In the genomic region with DNA sequence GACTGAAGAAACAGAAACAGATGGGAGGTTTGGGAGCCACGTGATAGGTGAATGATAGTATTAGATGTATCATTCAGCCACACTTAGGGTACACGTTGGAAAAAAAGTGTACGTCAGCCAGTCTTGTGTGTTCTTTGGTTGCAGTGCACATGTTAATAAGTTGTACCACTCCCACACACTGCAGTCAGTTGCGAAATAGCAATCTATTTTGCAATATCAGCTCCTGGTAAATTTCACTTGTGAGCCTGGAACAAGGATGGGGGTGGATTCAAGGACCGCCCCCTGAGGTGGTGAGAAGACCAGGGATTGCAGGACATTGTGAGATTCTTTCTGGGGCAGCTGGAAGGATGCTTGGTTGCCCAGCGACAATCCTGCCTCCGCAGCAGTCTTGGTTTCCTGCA, we compare ENCODE assay signal across 11 cellular contexts.
DNase-seq lines count a peak whose midpoint lies in the region; ATAC-seq and TF ChIP-seq lines count a peak whose summit lies in the region.
"Had no signal": no experiment of that assay in that cellular context is flagged by ENCODE, and none has a peak within 500 bp of the region (broad histone marks: within the 10 kb centered on the region; RNA-seq: fewer than 3 reads in every experiment).

No MANE protein-coding gene starts in this region.

- no peak for TF ChIP-seq CTCF in natural killer cell (IDR thresholded peaks at IDR 0.05)
- TF ChIP-seq CTCF in coronary artery (IDR thresholded peaks at IDR 0.05): no peak
- TF ChIP-seq CTCF in liver (IDR thresholded peaks at IDR 0.05; ENCODE audit: low read depth, low read length, missing input control): no peak

- no peaks in the 10 kb centered on the region for H3K36me3 ChIP-seq in liver (ENCODE audit: control insufficient read depth in 4 of 4, insufficient read depth in 3 of 4, low read depth in 1 of 4, low read length in 3 of 4)

- intact Hi-C loops in natural killer cell (cut with micrococcal nuclease): no loop called here

- peak overlapping the region; percentile 12 to 41 for H3K27ac Mint-ChIP-seq in natural killer cell
- no peak overlapping the region for H3K27ac Mint-ChIP-seq in natural killer cell treated with Interleukin-12 subunit alpha and Interleukin-12 subunit beta and Interleukin-15 and Interleukin-18, amount 100 ng/mL, for 72 hours
- H3K27ac Mint-ChIP-seq in stimulated activated naive B cell treated with anti-CD40 and anti-IgM and Interleukin-4, amounts not matched to agents 10 μg/mL and 1 μg/mL and 100 μg/mL, for 72 hours: no peak overlapping the region
- H3K27ac Mint-ChIP-seq: activated naive CD4-positive, alpha-beta T cell treated with anti-CD3 and anti-CD28 coated beads, Interleukin-2, amount 10 ng/mL, durations not matched to agents 7 days and 5 days; effector memory CD8-positive, alpha-beta T cell had no signal

- peaks cover 22 to 44% of the 10 kb centered on the region in 2 donors for H3K4me1 Mint-ChIP-seq in natural killer cell
- H3K4me1 Mint-ChIP-seq in natural killer cell treated with Interleukin-12 subunit alpha and Interleukin-12 subunit beta and Interleukin-15 and Interleukin-18, amount 100 ng/mL, for 72 hours (ENCODE audit: low read depth in 2 of 2): peaks cover 17 to 23% of the 10 kb centered on the region in 2 donors
- H3K4me1 Mint-ChIP-seq in stimulated activated naive B cell treated with anti-CD40 and anti-IgM and Interleukin-4, amounts not matched to agents 10 μg/mL and 1 μg/mL and 100 μg/mL, for 72 hours: peaks cover 0 to 11% of the 10 kb centered on the region in 2 donors

- H3K4me3 Mint-ChIP-seq in natural killer cell: no peak overlapping the region
- no peak overlapping the region for H3K4me3 Mint-ChIP-seq in natural killer cell treated with Interleukin-12 subunit alpha and Interleukin-12 subunit beta and Interleukin-15 and Interleukin-18, amount 100 ng/mL, for 72 hours
- no peak overlapping the region for H3K4me3 Mint-ChIP-seq in stimulated activated naive B cell treated with anti-CD40 and anti-IgM and Interleukin-4, amounts not matched to agents 10 μg/mL and 1 μg/mL and 100 μg/mL, for 72 hours
- H3K4me3 Mint-ChIP-seq: activated naive CD4-positive, alpha-beta T cell treated with anti-CD3 and anti-CD28 coated beads, Interleukin-2, amount 10 ng/mL, durations not matched to agents 7 days and 5 days; effector memory CD8-positive, alpha-beta T cell had no signal

- H3K27ac ChIP-seq in coronary artery: peak overlapping the region; percentile 27 to 72
- H3K27ac ChIP-seq in liver (ENCODE audit: low read depth in 1 of 2, low read length in 2 of 2): peak overlapping the region; percentile 62 to 65

- H3K9me3 ChIP-seq in liver (ENCODE audit: control insufficient read depth in 4 of 4, low read length in 3 of 4): no peaks in the 10 kb centered on the region

- DNase-seq in natural killer cell (no peak), coronary artery (ENCODE audit: low spot score) (no peak), germinal center (ENCODE audit: low spot score) (no peak)
- no peak for DNase-seq in natural killer cell treated with Interleukin-12 subunit alpha and Interleukin-12 subunit beta and Interleukin-15 and Interleukin-18, amount 100 ng/mL, for 72 hours (ENCODE audit: low spot score)
- no peak for DNase-seq in stimulated activated naive B cell treated with anti-CD40 and anti-IgM and Interleukin-4, amounts not matched to agents 10 μg/mL and 1 μg/mL and 100 μg/mL, for 72 hours
- DNase-seq: activated naive CD4-positive, alpha-beta T cell treated with anti-CD3 and anti-CD28 coated beads, Interleukin-2, amount 10 ng/mL, durations not matched to agents 7 days and 5 days; effector memory CD8-positive, alpha-beta T cell; GDM1 had no signal

- H3K27me3 ChIP-seq in liver (ENCODE audit: control insufficient read depth in 4 of 4, insufficient read depth in 4 of 4, low read length in 3 of 4): no peaks in the 10 kb centered on the region

- TF ChIP-seq RAD21 in liver (IDR thresholded peaks at IDR 0.05): peak; percentile 55

- peaks cover 0 to 10% (median 5%) of the 10 kb centered on the region in 4 donors for H3K4me1 ChIP-seq in liver (ENCODE audit: control insufficient read depth in 4 of 4, insufficient read depth in 4 of 4, low read length in 3 of 4)

- ATAC-seq in natural killer cell: no peak
- no peak for ATAC-seq in natural killer cell treated with Interleukin-12 subunit alpha and Interleukin-12 subunit beta and Interleukin-15 and Interleukin-18, amount 100 ng/mL, for 72 hours
- ATAC-seq in HG03025 (IDR thresholded peaks at IDR 0.05; ENCODE audit: low FRiP score, unreplicated experiment): no peak
- ATAC-seq in stimulated activated naive B cell treated with anti-CD40 and anti-IgM and Interleukin-4, amounts not matched to agents 10 μg/mL and 1 μg/mL and 100 μg/mL, for 72 hours (replicated peaks): no peak
- ATAC-seq in HG02798 (IDR thresholded peaks at IDR 0.05; ENCODE audit: poor library complexity, unreplicated experiment): no peak
- ATAC-seq: effector memory CD8-positive, alpha-beta T cell had no signal

- no peaks in the 10 kb centered on the region for H3K9me3 Mint-ChIP-seq in natural killer cell
- H3K9me3 Mint-ChIP-seq in natural killer cell treated with Interleukin-12 subunit alpha and Interleukin-12 subunit beta and Interleukin-15 and Interleukin-18, amount 100 ng/mL, for 72 hours: peaks cover 3% of the 10 kb centered on the region
- no peaks in the 10 kb centered on the region for H3K9me3 Mint-ChIP-seq in stimulated activated naive B cell treated with anti-CD40 and anti-IgM and Interleukin-4, amounts not matched to agents 10 μg/mL and 1 μg/mL and 100 μg/mL, for 72 hours

- no peak overlapping the region for H3K9ac ChIP-seq in liver (ENCODE audit: low read depth in 1 of 2, low read length in 2 of 2)

- H3K4me3 ChIP-seq in coronary artery: no peak overlapping the region
- no peak overlapping the region for H3K4me3 ChIP-seq in liver (ENCODE audit: low read depth in 1 of 3, low read length in 3 of 3)

- no peaks in the 10 kb centered on the region for H3K36me3 Mint-ChIP-seq in natural killer cell
- H3K36me3 Mint-ChIP-seq in natural killer cell treated with Interleukin-12 subunit alpha and Interleukin-12 subunit beta and Interleukin-15 and Interleukin-18, amount 100 ng/mL, for 72 hours: no peaks in the 10 kb centered on the region
- H3K36me3 Mint-ChIP-seq in stimulated activated naive B cell treated with anti-CD40 and anti-IgM and Interleukin-4, amounts not matched to agents 10 μg/mL and 1 μg/mL and 100 μg/mL, for 72 hours: no peaks in the 10 kb centered on the region
- H3K36me3 Mint-ChIP-seq: activated naive CD4-positive, alpha-beta T cell treated with anti-CD3 and anti-CD28 coated beads, Interleukin-2, amount 10 ng/mL, durations not matched to agents 7 days and 5 days had no signal

- 44% methylated on average over 7 of the region's 7 CpGs for WGBS in liver

- no peaks in the 10 kb centered on the region for H3K27me3 Mint-ChIP-seq in natural killer cell (ENCODE audit: low read depth in 2 of 2)
- H3K27me3 Mint-ChIP-seq in natural killer cell treated with Interleukin-12 subunit alpha and Interleukin-12 subunit beta and Interleukin-15 and Interleukin-18, amount 100 ng/mL, for 72 hours: no peaks in the 10 kb centered on the region
- peaks cover 6 to 9% of the 10 kb centered on the region in 2 donors for H3K27me3 Mint-ChIP-seq in stimulated activated naive B cell treated with anti-CD40 and anti-IgM and Interleukin-4, amounts not matched to agents 10 μg/mL and 1 μg/mL and 100 μg/mL, for 72 hours

TF ChIP-seq in liver, 16 proteins besides CTCF, POLR2A, EP300 and RAD21 (continues in another document):
- TF ChIP-seq EGR1 (IDR thresholded peaks at IDR 0.05; ENCODE audit: low read depth in 2 of 2): peak; percentile 57 to 93
- peak; percentile 52 to 92 for TF ChIP-seq RXRA (IDR thresholded peaks at IDR 0.05)
- peak; percentile 91 for TF ChIP-seq MAX (IDR thresholded peaks at IDR 0.05)
- TF ChIP-seq FOXA2 (IDR thresholded peaks at IDR 0.05): peak; percentile 60
- TF ChIP-seq YY1 (IDR thresholded peaks at IDR 0.05): peak; percentile 75
- TF ChIP-seq, protein P1, sequence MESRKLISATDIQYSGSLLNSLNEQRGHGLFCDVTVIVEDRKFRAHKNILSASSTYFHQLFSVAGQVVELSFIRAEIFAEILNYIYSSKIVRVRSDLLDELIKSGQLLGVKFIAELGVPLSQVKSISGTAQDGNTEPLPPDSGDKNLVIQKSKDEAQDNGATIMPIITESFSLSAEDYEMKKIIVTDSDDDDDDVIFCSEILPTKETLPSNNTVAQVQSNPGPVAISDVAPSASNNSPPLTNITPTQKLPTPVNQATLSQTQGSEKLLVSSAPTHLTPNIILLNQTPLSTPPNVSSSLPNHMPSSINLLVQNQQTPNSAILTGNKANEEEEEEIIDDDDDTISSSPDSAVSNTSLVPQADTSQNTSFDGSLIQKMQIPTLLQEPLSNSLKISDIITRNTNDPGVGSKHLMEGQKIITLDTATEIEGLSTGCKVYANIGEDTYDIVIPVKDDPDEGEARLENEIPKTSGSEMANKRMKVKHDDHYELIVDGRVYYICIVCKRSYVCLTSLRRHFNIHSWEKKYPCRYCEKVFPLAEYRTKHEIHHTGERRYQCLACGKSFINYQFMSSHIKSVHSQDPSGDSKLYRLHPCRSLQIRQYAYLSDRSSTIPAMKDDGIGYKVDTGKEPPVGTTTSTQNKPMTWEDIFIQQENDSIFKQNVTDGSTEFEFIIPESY (IDR thresholded peaks at IDR 0.05): peak; percentile 94
- peak in 1 of 2 donors; percentile 75 for TF ChIP-seq JUND (IDR thresholded peaks at IDR 0.05)
- TF ChIP-seq HNF4G (IDR thresholded peaks at IDR 0.05): no peak

Comparison
In these comparisons a context has a peak if more than half of its experiments do, and no peak if none do; other contexts are left out.
1. H3K27ac Mint-ChIP-seq: peak in natural killer cell (2 of 2); none in natural killer cell treated with Interleukin-12 subunit alpha and Interleukin-12 subunit beta and Interleukin-15 and Interleukin-18, amount 100 ng/mL, for 72 hours (0 of 2) and stimulated activated naive B cell treated with anti-CD40 and anti-IgM and Interleukin-4, amounts not matched to agents 10 μg/mL and 1 μg/mL and 100 μg/mL, for 72 hours (single experiment).